Comparison of ENCODE assay signal across 1 cellular context in genomic region chr13:80340643-80341097, GRCh38.
TF ChIP-seq lines count a peak whose summit lies in the region.

No MANE protein-coding gene starts in this region.

TF ChIP-seq in IMR-90, 13 proteins besides CTCF, POLR2A, EP300 and RAD21 (continued from another document):
- TF ChIP-seq MXI1 (IDR thresholded peaks at IDR 0.05; ENCODE audit: borderline replicate concordance, low read depth, low read length) = no peak
- TF ChIP-seq CHD1 (IDR thresholded peaks at IDR 0.05; ENCODE audit: low read depth, low read length) = peak; percentile 53; the same call in 1 of the 2 replicates
- no peak for TF ChIP-seq NFE2L2 (IDR thresholded peaks at IDR 0.05; ENCODE audit: low read depth, low read length)
- no peak for TF ChIP-seq MAZ (IDR thresholded peaks at IDR 0.05; ENCODE audit: borderline replicate concordance, low read depth, low read length)
- TF ChIP-seq FOS (IDR thresholded peaks at IDR 0.05; ENCODE audit: low read depth, low read length) = 0 out of 2 replicates have a peak, but pooled peaks have one; percentile 0
- TF ChIP-seq BHLHE40 (IDR thresholded peaks at IDR 0.05; ENCODE audit: low read depth, low read length) = no peak
